In the genomic region with DNA sequence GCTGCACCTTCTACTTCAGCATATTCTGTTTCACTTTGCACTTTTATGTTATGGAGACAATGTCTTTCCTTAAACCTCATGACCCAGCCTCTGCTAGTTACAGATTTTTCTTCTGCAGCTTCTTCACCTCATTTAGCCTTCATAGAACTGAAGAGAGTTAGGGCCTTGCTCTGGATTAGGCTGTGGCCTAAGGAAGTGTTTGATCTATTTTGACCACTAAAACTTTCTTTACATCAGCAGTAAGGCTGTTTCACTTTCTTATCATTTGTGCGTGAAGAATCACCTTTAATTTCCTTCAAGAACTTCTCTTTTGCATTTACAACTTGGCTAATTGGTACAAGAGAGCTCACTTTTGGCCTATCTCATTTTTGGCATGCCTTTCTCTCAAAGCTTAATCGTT, we compare ENCODE assay signal across 26 cellular contexts. TPM values are rescaled to one million over a fixed set of nuclear protein-coding genes. Genes with fewer than 3 reads are reported as not detected.
A peak's percentile ranks its signal among the peaks of the same experiment; 100 is the strongest.
DNase-seq lines count a peak whose midpoint lies in the region; ATAC-seq and TF ChIP-seq lines count a peak whose summit lies in the region.
"Had no signal": no experiment of that assay in that cellular context is flagged by ENCODE, and none has a peak within 500 bp of the region (broad histone marks: within the 10 kb centered on the region; RNA-seq: fewer than 3 reads in every experiment).

No MANE protein-coding gene starts in this region.

- H3K4me1 ChIP-seq in HCT116 (ENCODE audit: control insufficient read depth in 1 of 2, insufficient read depth in 2 of 2, low read length in 2 of 2) (peaks cover 43 to 87% of the 10 kb centered on the region in 2 experiments), RWPE2 (ENCODE audit: insufficient read depth, poor library complexity, severe bottlenecking) (peaks cover 33% of the 10 kb centered on the region)

- TF ChIP-seq CTCF in HCT116 (IDR thresholded peaks at IDR 0.05 in 2 of 3, conservative IDR thresholded peaks at IDR 0.05 in 1 of 3; ENCODE audit: borderline replicate concordance in 1 of 3, insufficient read depth in 1 of 3, low read depth in 2 of 3, low read length in 2 of 3): no peak
- no peak for TF ChIP-seq CTCF in RWPE2 (IDR thresholded peaks at IDR 0.05; ENCODE audit: poor library complexity, severe bottlenecking)

- no peaks in the 10 kb centered on the region for H3K9me2 ChIP-seq in HCT116 (ENCODE audit: insufficient read depth)

- ATAC-seq in activated CD8-positive, alpha-beta memory T cell treated with anti-CD3 and anti-CD28 coated beads, Interleukin-2, amount 10 ng/mL, durations not matched to agents 7 days and 5 days: no peak
- ATAC-seq in HCT116 (no peak), RWPE2 (ENCODE audit: low read depth) (no peak), sciatic nerve (no peak), T-cell (replicated peaks in 1 of 4) (no peak)
- no peak for ATAC-seq in stimulated activated effector memory CD8-positive, alpha-beta T cell treated with anti-CD3 and anti-CD28 coated beads, Interleukin-12 subunit alpha, Interleukin-12 subunit beta, amount 100 ng/mL, for 72 hours
- ATAC-seq: CD8-positive, alpha-beta T cell; Panc1 had no signal

- POLR2A ChIA-PET in HCT116 (lab: Charles Lee) (interaction anchor here (1.1 to 1.5 kb wide), 2 partner anchors 12 to 23 kb away, joined by 3 to 6 read pairs; no protein-coding TSS in a partner anchor), T-cell (lab: Charles Lee) (no interaction called here)

- RAD21 ChIA-PET in HCT116 (lab: Charles Lee; ENCODE audit: low non-redundant PET in 1 of 2, low total read pairs in 2 of 2, uncharacterized antibody in 2 of 2, unreplicated experiment in 2 of 2): no interaction called here

- DNase-seq in activated CD8-positive, alpha-beta memory T cell treated with anti-CD3 and anti-CD28 coated beads, Interleukin-2, amount 10 ng/mL, durations not matched to agents 7 days and 5 days: no peak
- DNase-seq in activated CD8-positive, alpha-beta memory T cell treated with anti-CD3 and anti-CD28 coated beads, Interleukin-2, amount 50 U/mL, for 4 hours: no peak
- DNase-seq in HCT116 (ENCODE audit: low read depth, low spot score): no peak
- no peak for DNase-seq in RWPE2 (ENCODE audit: low spot score)
- DNase-seq in stimulated activated effector memory CD8-positive, alpha-beta T cell treated with anti-CD3 and anti-CD28 coated beads, Interleukin-12 subunit alpha, Interleukin-12 subunit beta, amount 100 ng/mL, for 72 hours (ENCODE audit: low spot score in 2 of 2): no peak
- no peak for DNase-seq in sciatic nerve (ENCODE audit: low spot score)
- DNase-seq in T-cell: no peak
- DNase-seq: Caco-2; CD8-positive, alpha-beta T cell; DMS79; EL; GDM1; Kasumi-1; NCI-H1105 treated with DMSO at 0.1 percent for 48 hours; NCI-H146; NCI-H1930; NCI-H2107; NCI-H446 treated with DMSO at 0.1 percent for 48 hours; NCI-H526; NCI-H82; SHP77 treated with DMSO at 0.1 percent for 48 hours had no signal

- no TSS peak for BruUV-seq in HCT116 (replicated peaks; lab: Mats Ljungman, UMichigan)

- H3K36me3 ChIP-seq in HCT116 (ENCODE audit: control insufficient read depth in 1 of 2, insufficient read depth in 2 of 2, low read length in 2 of 2): peaks cover 0 to 25% of the 10 kb centered on the region in 2 experiments; a peak in 2 of 4 replicates
- peaks cover 61% of the 10 kb centered on the region for H3K36me3 ChIP-seq in RWPE2 (ENCODE audit: low read depth)

- CTCF ChIA-PET in activated CD8-positive, alpha-beta memory T cell treated with anti-CD3 and anti-CD28 coated beads, Interleukin-2, amount 10 ng/mL, durations not matched to agents 7 days and 5 days (lab: Charles Lee): no interaction called here
- CTCF ChIA-PET in HCT116 (lab: Charles Lee) (interaction anchor here (0.6 to 1.2 kb wide), 2 partner anchors 26 to 184 kb away, joined by 3 read pairs; no protein-coding TSS in a partner anchor), T-cell (lab: Charles Lee) (no interaction called here)

- no peaks in the 10 kb centered on the region for H3K27me3 Mint-ChIP-seq in activated CD8-positive, alpha-beta memory T cell treated with anti-CD3 and anti-CD28 coated beads, Interleukin-2, amount 10 ng/mL, durations not matched to agents 7 days and 5 days
- H3K27me3 Mint-ChIP-seq in T-cell: no peaks in the 10 kb centered on the region
- H3K27me3 Mint-ChIP-seq: B cell had no signal

- H3K27ac Mint-ChIP-seq in activated CD8-positive, alpha-beta memory T cell treated with anti-CD3 and anti-CD28 coated beads, Interleukin-2, amount 10 ng/mL, durations not matched to agents 7 days and 5 days: peak overlapping the region; percentile 8
- H3K27ac Mint-ChIP-seq in stimulated activated effector memory CD8-positive, alpha-beta T cell treated with anti-CD3 and anti-CD28 coated beads, Interleukin-12 subunit alpha, Interleukin-12 subunit beta, amount 100 ng/mL, for 72 hours: peak overlapping the region; percentile 11
- no peak overlapping the region for H3K27ac Mint-ChIP-seq in T-cell
- H3K27ac Mint-ChIP-seq: B cell; CD8-positive, alpha-beta T cell had no signal

- H3K27me3 ChIP-seq in HCT116 (ENCODE audit: insufficient read depth, low read length) (no peaks in the 10 kb centered on the region), RWPE2 (ENCODE audit: insufficient read depth, poor library complexity, severe bottlenecking) (no peaks in the 10 kb centered on the region)

- no peak for TF ChIP-seq POLR2A in HCT116 (IDR thresholded peaks at IDR 0.05; ENCODE audit: borderline replicate concordance, extremely low read depth, insufficient read depth, insufficient read length)

- H3K79me2 ChIP-seq in HCT116 (ENCODE audit: insufficient read depth, low read length): peaks cover 96% of the 10 kb centered on the region

- H4K20me1 ChIP-seq in HCT116 (ENCODE audit: insufficient read depth): no peaks in the 10 kb centered on the region

- TF ChIP-seq RAD21 in HCT116 (IDR thresholded peaks at IDR 0.05; ENCODE audit: low read depth): no peak

- H3K4me3 ChIP-seq in HCT116 (replicated peaks in 1 of 2; ENCODE audit: low read depth in 1 of 2, low read length in 2 of 2): no peak overlapping the region
- H3K4me3 ChIP-seq in RWPE2 (ENCODE audit: severe bottlenecking): no peak overlapping the region

- peaks cover 5% of the 10 kb centered on the region for H3K36me3 Mint-ChIP-seq in activated CD8-positive, alpha-beta memory T cell treated with anti-CD3 and anti-CD28 coated beads, Interleukin-2, amount 10 ng/mL, durations not matched to agents 7 days and 5 days
- H3K36me3 Mint-ChIP-seq in stimulated activated effector memory CD8-positive, alpha-beta T cell treated with anti-CD3 and anti-CD28 coated beads, Interleukin-12 subunit alpha, Interleukin-12 subunit beta, amount 100 ng/mL, for 72 hours: no peaks in the 10 kb centered on the region
- peaks cover 6% of the 10 kb centered on the region for H3K36me3 Mint-ChIP-seq in T-cell
- H3K36me3 Mint-ChIP-seq: CD8-positive, alpha-beta T cell had no signal

- peaks cover 15% of the 10 kb centered on the region for H3K4me1 Mint-ChIP-seq in activated CD8-positive, alpha-beta memory T cell treated with anti-CD3 and anti-CD28 coated beads, Interleukin-2, amount 10 ng/mL, durations not matched to agents 7 days and 5 days
- peaks cover 13% of the 10 kb centered on the region for H3K4me1 Mint-ChIP-seq in stimulated activated effector memory CD8-positive, alpha-beta T cell treated with anti-CD3 and anti-CD28 coated beads, Interleukin-12 subunit alpha, Interleukin-12 subunit beta, amount 100 ng/mL, for 72 hours
- H3K4me1 Mint-ChIP-seq in T-cell: no peaks in the 10 kb centered on the region
- H3K4me1 Mint-ChIP-seq: B cell had no signal

- intact Hi-C loops in HCT116 (cut with micrococcal nuclease): no loop called here
- intact Hi-C loops in sciatic nerve (cut with DNase I): no loop called here

- no peak overlapping the region for H3K9ac ChIP-seq in HCT116 (ENCODE audit: low read length)

- H3K27ac ChIP-seq in HCT116 (ENCODE audit: low read depth, low read length) (peak overlapping the region; percentile 96), RWPE2 (ENCODE audit: poor library complexity, severe bottlenecking) (peak overlapping the region; percentile 95)
- H3K27ac ChIP-seq: 22Rv1, C4-2B, HL-60 had no signal

- no peaks in the 10 kb centered on the region for H3K9me3 Mint-ChIP-seq in activated CD8-positive, alpha-beta memory T cell treated with anti-CD3 and anti-CD28 coated beads, Interleukin-2, amount 10 ng/mL, durations not matched to agents 7 days and 5 days (ENCODE audit: low read depth)
- H3K9me3 Mint-ChIP-seq in stimulated activated effector memory CD8-positive, alpha-beta T cell treated with anti-CD3 and anti-CD28 coated beads, Interleukin-12 subunit alpha, Interleukin-12 subunit beta, amount 100 ng/mL, for 72 hours: no peaks in the 10 kb centered on the region
- H3K9me3 Mint-ChIP-seq in T-cell: no peaks in the 10 kb centered on the region
- H3K9me3 Mint-ChIP-seq: CD8-positive, alpha-beta T cell had no signal

- no peak overlapping the region for H3K4me2 ChIP-seq in HCT116 (ENCODE audit: low read length)

- no peak overlapping the region for H3K4me3 Mint-ChIP-seq in activated CD8-positive, alpha-beta memory T cell treated with anti-CD3 and anti-CD28 coated beads, Interleukin-2, amount 10 ng/mL, durations not matched to agents 7 days and 5 days
- no peak overlapping the region for H3K4me3 Mint-ChIP-seq in stimulated activated effector memory CD8-positive, alpha-beta T cell treated with anti-CD3 and anti-CD28 coated beads, Interleukin-12 subunit alpha, Interleukin-12 subunit beta, amount 100 ng/mL, for 72 hours
- H3K4me3 Mint-ChIP-seq in T-cell: no peak overlapping the region
- H3K4me3 Mint-ChIP-seq: B cell; CD8-positive, alpha-beta T cell had no signal

- no peak overlapping the region for H2AFZ ChIP-seq in HCT116 (ENCODE audit: low read depth, low read length, poor library complexity, severe bottlenecking)

- peaks cover 0 to 7% of the 10 kb centered on the region in 2 experiments; a peak in 1 of 4 replicates for H3K9me3 ChIP-seq in HCT116 (ENCODE audit: control insufficient read depth in 1 of 2, insufficient read depth in 1 of 2, low read depth in 1 of 2, low read length in 2 of 2)
- H3K9me3 ChIP-seq in RWPE2 (ENCODE audit: severe bottlenecking): peaks cover 5% of the 10 kb centered on the region
- H3K9me3 ChIP-seq: Caco-2 had no signal

TF ChIP-seq in HCT116, 20 proteins besides CTCF, POLR2A, EP300 and RAD21 (continues in another document):
- TF ChIP-seq ZNF274 (IDR thresholded peaks at IDR 0.05; ENCODE audit: low read depth, low read length): no peak
- TF ChIP-seq CBX3 (IDR thresholded peaks at IDR 0.05; ENCODE audit: low read depth): no peak
- TF ChIP-seq EZH2phosphoT487 (IDR thresholded peaks at IDR 0.05; ENCODE audit: borderline replicate concordance): no peak
- no peak for TF ChIP-seq FOSL1 (IDR thresholded peaks at IDR 0.05; ENCODE audit: low read depth)
- no peak for TF ChIP-seq CEBPB (IDR thresholded peaks at IDR 0.05; ENCODE audit: low read depth)
- TF ChIP-seq ATF3 (IDR thresholded peaks at IDR 0.05): no peak

RNA-seq across cellular contexts. Expression of gene PHLDB2, which starts 40.9 kb away (rescaled TPM):
- total RNA-seq in activated CD8-positive, alpha-beta memory T cell treated with anti-CD3 and anti-CD28 coated beads, Interleukin-2, amount 10 ng/mL, durations not matched to agents 7 days and 5 days: 1 to 10 TPM; 4.4 to 4.8 TPM
- 143 TPM for total RNA-seq in HCT116 (2021; ENCODE audit: unreplicated experiment)
- polyA plus RNA-seq in HCT116 (2012): 37.9 and 46.8 TPM in 2 replicates
- 150 TPM for total RNA-seq in sciatic nerve
- 10 to 100 TPM in 1 of 5 donors, 1 to 10 TPM in 4; 2.0 to 12.1 (median 3.9) TPM for total RNA-seq in T-cell

Comparison
In these comparisons a context has a peak if more than half of its experiments do, and no peak if none do; other contexts are left out.
1. H3K27ac Mint-ChIP-seq: peak in activated CD8-positive, alpha-beta memory T cell treated with anti-CD3 and anti-CD28 coated beads, Interleukin-2, amount 10 ng/mL, durations not matched to agents 7 days and 5 days (single experiment) and stimulated activated effector memory CD8-positive, alpha-beta T cell treated with anti-CD3 and anti-CD28 coated beads, Interleukin-12 subunit alpha, Interleukin-12 subunit beta, amount 100 ng/mL, for 72 hours (single experiment); none in T-cell (0 of 2).
2. RNA of gene PHLDB2, which starts 40.9 kb away (total RNA-seq): 150 TPM in sciatic nerve (single experiment) and 143 TPM in HCT116 (single experiment); 4.4 to 4.8 TPM in activated CD8-positive, alpha-beta memory T cell treated with anti-CD3 and anti-CD28 coated beads, Interleukin-2, amount 10 ng/mL, durations not matched to agents 7 days and 5 days and 2.0 to 12.1 TPM in T-cell; every median in the first group is over 10 times any median in the second.